18 cellular contexts compared by ENCODE assay signal in genomic region chr17:51147641-51148040, GRCh38. TPM values are rescaled to one million over a fixed set of nuclear protein-coding genes. Genes with fewer than 3 reads are reported as not detected.
A peak's percentile ranks its signal among the peaks of the same experiment; 100 is the strongest.
DNase-seq lines count a peak whose midpoint lies in the region; ATAC-seq and TF ChIP-seq lines count a peak whose summit lies in the region.
"Had no signal": no experiment of that assay in that cellular context is flagged by ENCODE, and none has a peak within 500 bp of the region (broad histone marks: within the 10 kb centered on the region; RNA-seq: fewer than 3 reads in every experiment).

No MANE protein-coding gene starts in this region.

- H3K9me2 ChIP-seq in hepatocyte (replicated peaks; ENCODE audit: insufficient read depth): no peaks in the 10 kb centered on the region

- no peak overlapping the region for H2AFZ ChIP-seq in hepatocyte
- H2AFZ ChIP-seq: parathyroid adenoma had no signal

- DNase-seq in A172 (ENCODE audit: low spot score) (peak; percentile 36), ELR (ENCODE audit: low read depth) (peak; percentile 48), SJCRH30 (peak; percentile 17 to 32), hepatocyte (ENCODE audit: low spot score) (no peak)
- DNase-seq: activated naive CD8-positive, alpha-beta T cell treated with anti-CD3 and anti-CD28 coated beads, Interleukin-2, amount 10 ng/mL, durations not matched to agents 7 days and 5 days; Calu3; caudate nucleus; effector memory CD8-positive, alpha-beta T cell; left ventricle myocardium superior; NCI-H2029 treated with DMSO at 0.1 percent for 48 hours; NCI-H526 treated with DMSO at 0.1 percent for 48 hours; OCI-M1; stimulated activated CD4-positive, alpha-beta T cell treated with anti-CD3 and anti-CD28 coated beads, Interleukin-12 subunit alpha, Interleukin-12 subunit beta, amount 100 ng/mL, for 4 hours had no signal

- no peak for TF ChIP-seq CTCF in hepatocyte (IDR thresholded peaks at IDR 0.05; ENCODE audit: poor library complexity)

- no peak overlapping the region for H3K4me3 ChIP-seq in SJCRH30
- H3K4me3 ChIP-seq in hepatocyte: no peak overlapping the region

- no peak for ATAC-seq in HG02840 (IDR thresholded peaks at IDR 0.05; ENCODE audit: low FRiP score, unreplicated experiment)
- ATAC-seq in GM19351 (IDR thresholded peaks at IDR 0.05; ENCODE audit: unreplicated experiment): no peak
- ATAC-seq in HG02623 (IDR thresholded peaks at IDR 0.05; ENCODE audit: unreplicated experiment): no peak
- no peak for ATAC-seq in HG02763 (IDR thresholded peaks at IDR 0.05; ENCODE audit: unreplicated experiment)
- ATAC-seq: effector memory CD8-positive, alpha-beta T cell; left ventricle myocardium superior had no signal

- H3K4me2 ChIP-seq in hepatocyte: no peak overlapping the region

- peaks cover 13% of the 10 kb centered on the region for H3K4me1 ChIP-seq in SJCRH30
- H3K4me1 ChIP-seq in hepatocyte (ENCODE audit: insufficient read depth): peaks cover 3% of the 10 kb centered on the region

- H3K27me3 ChIP-seq in SJCRH30 (no peaks in the 10 kb centered on the region), hepatocyte (no peaks in the 10 kb centered on the region)

- 79% methylated on average over 4 of the region's 4 CpGs for WGBS in hepatocyte (ENCODE audit: low lambda C conversion rate, missing lambda C conversion rate)

- H3K9me3 ChIP-seq in SJCRH30 (replicated peaks) (no peaks in the 10 kb centered on the region), hepatocyte (ENCODE audit: low read depth) (no peaks in the 10 kb centered on the region)

- H3K36me3 ChIP-seq in SJCRH30 (no peaks in the 10 kb centered on the region), hepatocyte (replicated peaks; ENCODE audit: insufficient read depth, low read depth) (no peaks in the 10 kb centered on the region)

- H3K27ac ChIP-seq in SJCRH30: peak overlapping the region; percentile 13; the same call in 1 of the 2 replicates
- H3K27ac ChIP-seq in hepatocyte: peak overlapping the region; percentile 24
- H3K27ac ChIP-seq: parathyroid adenoma had no signal

- H4K20me1 ChIP-seq in hepatocyte (ENCODE audit: insufficient read depth, poor library complexity, severe bottlenecking): no peaks in the 10 kb centered on the region

- H3K79me2 ChIP-seq in hepatocyte: no peaks in the 10 kb centered on the region
- H3K79me2 ChIP-seq: parathyroid adenoma had no signal

RNA-seq across cellular contexts. Expression of gene NME1, which starts 5.7 kb away (rescaled TPM):
- 472 and 514 TPM in 2 replicates for total RNA-seq in A172 (2014; rRNA removed; shearing (Covaris generic))
- 263 and 271 TPM in 2 replicates for total RNA-seq in SJCRH30 (2014; rRNA removed; shearing (Covaris generic))
- 50.9 and 63.2 TPM in 2 replicates for total RNA-seq in hepatocyte
- polyA plus RNA-seq in hepatocyte: 106 and 122 TPM in 2 replicates

RNA-seq across cellular contexts. Expression of gene NME2, which starts 18.6 kb away (rescaled TPM):
- 638 and 830 TPM in 2 replicates for total RNA-seq in A172 (2014; rRNA removed; shearing (Covaris generic))
- total RNA-seq in SJCRH30 (2014; rRNA removed; shearing (Covaris generic)): 418 and 434 TPM in 2 replicates
- total RNA-seq in hepatocyte: 290 and 326 TPM in 2 replicates
- 480 and 531 TPM in 2 replicates for polyA plus RNA-seq in hepatocyte

RNA-seq across cellular contexts. Expression of gene SPAG9, which starts 27.0 kb away (rescaled TPM):
- total RNA-seq in A172 (2014; rRNA removed; shearing (Covaris generic)): 50.6 and 74.3 TPM in 2 replicates
- 35.6 and 42.8 TPM in 2 replicates for total RNA-seq in SJCRH30 (2014; rRNA removed; shearing (Covaris generic))
- total RNA-seq in hepatocyte: 70.1 and 82.7 TPM in 2 replicates
- polyA plus RNA-seq in hepatocyte: 26.5 and 35.1 TPM in 2 replicates
